Comparison of ENCODE assay signal across 25 cellular contexts in the genomic region with DNA sequence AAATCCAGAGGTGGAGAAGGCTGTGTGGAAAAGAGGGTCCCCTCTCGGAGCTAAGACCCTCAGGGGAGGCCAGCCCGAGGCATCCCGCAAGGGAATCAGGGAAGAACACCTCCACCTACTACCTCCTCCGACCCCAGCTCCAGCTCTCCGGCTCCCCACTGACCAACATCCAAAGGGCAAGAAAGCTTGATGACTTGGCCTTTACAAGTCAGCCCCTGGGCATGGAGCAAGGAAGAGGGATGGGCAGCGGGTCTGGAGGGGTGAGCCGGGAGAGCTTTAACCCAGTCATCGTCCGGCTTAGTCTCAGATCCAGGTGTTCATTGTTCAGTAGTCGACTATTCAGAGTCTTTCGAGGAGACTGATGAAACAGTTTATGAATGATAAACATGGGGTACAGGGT. TPM values are rescaled to one million over a fixed set of nuclear protein-coding genes. Genes with fewer than 3 reads are reported as not detected.
DNase-seq lines count a peak whose midpoint lies in the region; ATAC-seq and TF ChIP-seq lines count a peak whose summit lies in the region.
"Had no signal": no experiment of that assay in that cellular context is flagged by ENCODE, and none has a peak within 500 bp of the region (broad histone marks: within the 10 kb centered on the region; RNA-seq: fewer than 3 reads in every experiment).

No MANE protein-coding gene starts in this region.

- H3K27me3 Mint-ChIP-seq in CD4-positive, alpha-beta T cell, result no peaks in the 10 kb centered on the region
- H3K27me3 Mint-ChIP-seq in Calu3 (ENCODE audit: unreplicated experiment) (no peaks in the 10 kb centered on the region), progenitor cell of endocrine pancreas (no peaks in the 10 kb centered on the region)
- H3K27me3 Mint-ChIP-seq: activated CD8-positive, alpha-beta memory T cell treated with anti-CD3 and anti-CD28 coated beads, Interleukin-2, amount 10 ng/mL, durations not matched to agents 7 days and 5 days had no signal

- intact Hi-C loops in CD4-positive, alpha-beta T cell (cut with DNase I, micrococcal nuclease), result loop anchor here in 1 of 2 experiments (10.0 kb wide), 1 partner anchor 229 kb away; no protein-coding TSS in a partner anchor
- intact Hi-C loops in Calu3 (cut with micrococcal nuclease; ENCODE audit: unreplicated experiment), result no loop called here
- intact Hi-C loops in left colon (cut with DNase I, micrococcal nuclease), result no loop called here

- H3K9me3 ChIP-seq in CD4-positive, alpha-beta T cell (ENCODE audit: control insufficient read depth, low read length), result no peaks in the 10 kb centered on the region
- H3K9me3 ChIP-seq: gastrocnemius medialis, SJSA1 had no signal

- H3K4me1 Mint-ChIP-seq in CD4-positive, alpha-beta T cell (ENCODE audit: low read depth), result peaks cover 8% of the 10 kb centered on the region
- peaks cover 6% of the 10 kb centered on the region for H3K4me1 Mint-ChIP-seq in Calu3 (ENCODE audit: low read depth, unreplicated experiment)
- no peaks in the 10 kb centered on the region for H3K4me1 Mint-ChIP-seq in progenitor cell of endocrine pancreas (ENCODE audit: low read depth)
- H3K4me1 Mint-ChIP-seq: GM23338 had no signal

- peaks cover 96% of the 10 kb centered on the region for H3K36me3 Mint-ChIP-seq in CD4-positive, alpha-beta T cell (ENCODE audit: low read depth)
- peaks cover 63% of the 10 kb centered on the region for H3K36me3 Mint-ChIP-seq in Calu3 (ENCODE audit: insufficient read depth, unreplicated experiment)
- H3K36me3 Mint-ChIP-seq in progenitor cell of endocrine pancreas (ENCODE audit: insufficient read depth), result peaks cover 18% of the 10 kb centered on the region

- H3K27ac ChIP-seq in CD4-positive, alpha-beta T cell (ENCODE audit: low read depth, low read length), result no peak overlapping the region
- H3K27ac ChIP-seq: gastrocnemius medialis, hepatocyte, HL-60, KMS-11, SJSA1 had no signal

- DNase-seq in CD4-positive, alpha-beta T cell, result no peak
- no peak for DNase-seq in Calu3
- no peak for DNase-seq in left colon
- DNase-seq in progenitor cell of endocrine pancreas (ENCODE audit: low spot score, unreplicated experiment), result no peak
- DNase-seq in epidermal melanocyte (ENCODE audit: insufficient read length, low spot score), result no peak
- DNase-seq in NCI-H128 (lab: John Stamatoyannopoulos, UW; ENCODE audit: unreplicated experiment), result no peak
- DNase-seq in NCI-H82 (lab: John Stamatoyannopoulos, UW), result no peak
- DNase-seq: activated CD8-positive, alpha-beta memory T cell treated with anti-CD3 and anti-CD28 coated beads, Interleukin-2, amount 10 ng/mL, durations not matched to agents 7 days and 5 days; caudate nucleus; cortex of kidney; endodermal cell; gastrocnemius medialis; MM.1S; NCI-H1417; NCI-H774; retina; stimulated activated CD4-positive, alpha-beta T cell treated with anti-CD3 and anti-CD28 coated beads, Interleukin-1b, Interleukin-23, amount 100 ng/mL, for 48 hours; substantia nigra; T-helper 1 cell had no signal

- TF ChIP-seq CTCF in CD4-positive, alpha-beta T cell (IDR thresholded peaks at IDR 0.05), result no peak
- TF ChIP-seq CTCF in Calu3 (IDR thresholded peaks at IDR 0.05; ENCODE audit: unreplicated experiment) (no peak), progenitor cell of endocrine pancreas (IDR thresholded peaks at IDR 0.05; ENCODE audit: unreplicated experiment) (no peak)

- H3K9me3 Mint-ChIP-seq in CD4-positive, alpha-beta T cell, result no peaks in the 10 kb centered on the region
- H3K9me3 Mint-ChIP-seq in Calu3 (ENCODE audit: low read depth, unreplicated experiment), result no peaks in the 10 kb centered on the region
- H3K9me3 Mint-ChIP-seq in progenitor cell of endocrine pancreas (ENCODE audit: low read depth), result no peaks in the 10 kb centered on the region
- H3K9me3 Mint-ChIP-seq: activated T-helper 1 cell treated with anti-CD3 and anti-CD28 coated beads, Interleukin-12 subunit alpha, Interleukin-12 subunit beta, Interleukin-2, Interleukin-4 antibody, amounts not matched to agents 30 ng/mL and 10 ng/mL and 1 ng/mL, durations not matched to agents 14 hours and 24 hours and 36 hours; endodermal cell; GM23338 had no signal

- no TSS peak for BruUV-seq in Calu3 (replicated peaks; lab: Mats Ljungman, UMichigan)

- peak overlapping the region; percentile 42 for H3K27ac Mint-ChIP-seq in CD4-positive, alpha-beta T cell
- H3K27ac Mint-ChIP-seq in Calu3 (ENCODE audit: unreplicated experiment) (peak overlapping the region; percentile 11), progenitor cell of endocrine pancreas (peak overlapping the region; percentile 13)
- H3K27ac Mint-ChIP-seq: activated CD8-positive, alpha-beta memory T cell treated with anti-CD3 and anti-CD28 coated beads, Interleukin-2, amount 10 ng/mL, durations not matched to agents 7 days and 5 days; endodermal cell; GM23338 had no signal

- H3K4me3 Mint-ChIP-seq in CD4-positive, alpha-beta T cell, result no peak overlapping the region
- H3K4me3 Mint-ChIP-seq in Calu3 (ENCODE audit: low read depth, unreplicated experiment) (no peak overlapping the region), progenitor cell of endocrine pancreas (ENCODE audit: low read depth) (no peak overlapping the region)
- H3K4me3 Mint-ChIP-seq: activated CD8-positive, alpha-beta memory T cell treated with anti-CD3 and anti-CD28 coated beads, Interleukin-2, amount 10 ng/mL, durations not matched to agents 7 days and 5 days; activated T-helper 1 cell treated with anti-CD3 and anti-CD28 coated beads, Interleukin-12 subunit alpha, Interleukin-12 subunit beta, Interleukin-2, Interleukin-4 antibody, amounts not matched to agents 30 ng/mL and 10 ng/mL and 1 ng/mL, durations not matched to agents 14 hours and 24 hours and 36 hours; endodermal cell; GM23338 had no signal

- ATAC-seq in CD4-positive, alpha-beta T cell (ENCODE audit: poor library complexity), result no peak
- ATAC-seq in left colon, result peak; percentile 14
- ATAC-seq: activated CD8-positive, alpha-beta memory T cell treated with anti-CD3 and anti-CD28 coated beads, Interleukin-2, amount 10 ng/mL, durations not matched to agents 7 days and 5 days; gastrocnemius medialis; GM23338 had no signal

- H3K27me3 ChIP-seq in CD4-positive, alpha-beta T cell (ENCODE audit: control insufficient read depth, insufficient read depth, low read length), result no peaks in the 10 kb centered on the region
- H3K27me3 ChIP-seq: gastrocnemius medialis, hepatocyte, SJSA1 had no signal

- CTCF ChIA-PET in CD4-positive, alpha-beta T cell (lab: Charles Lee), result interaction anchor here (1.6 kb wide), 1 partner anchor 23 kb away, joined by 4 read pairs; no protein-coding TSS in a partner anchor
- CTCF ChIA-PET in Calu3 (lab: Charles Lee), result interaction anchor here (0.7 kb wide), 1 partner anchor 10 kb away, joined by 3 read pairs; no protein-coding TSS in a partner anchor

- POLR2A ChIA-PET in CD4-positive, alpha-beta T cell (lab: Charles Lee), result interaction anchor here (0.8 kb wide), 1 partner anchor 46 kb away, joined by 3 read pairs; no protein-coding TSS in a partner anchor

RNA-seq across cellular contexts. Expression of gene ERAP1, which starts 32.1 kb away (rescaled TPM):
- 10 to 100 TPM; 45.0 to 47.4 TPM for total RNA-seq in CD4-positive, alpha-beta T cell
- 43.6 and 52.3 TPM in 2 replicates for total RNA-seq in Calu3 (2022)
- total RNA-seq in left colon, result 100 to 1,000 TPM; 112 to 120 TPM
- total RNA-seq in progenitor cell of endocrine pancreas, result 31.9 and 37.9 TPM in 2 replicates
